ENCODE assay signal across 2 cellular contexts in the genomic region with DNA sequence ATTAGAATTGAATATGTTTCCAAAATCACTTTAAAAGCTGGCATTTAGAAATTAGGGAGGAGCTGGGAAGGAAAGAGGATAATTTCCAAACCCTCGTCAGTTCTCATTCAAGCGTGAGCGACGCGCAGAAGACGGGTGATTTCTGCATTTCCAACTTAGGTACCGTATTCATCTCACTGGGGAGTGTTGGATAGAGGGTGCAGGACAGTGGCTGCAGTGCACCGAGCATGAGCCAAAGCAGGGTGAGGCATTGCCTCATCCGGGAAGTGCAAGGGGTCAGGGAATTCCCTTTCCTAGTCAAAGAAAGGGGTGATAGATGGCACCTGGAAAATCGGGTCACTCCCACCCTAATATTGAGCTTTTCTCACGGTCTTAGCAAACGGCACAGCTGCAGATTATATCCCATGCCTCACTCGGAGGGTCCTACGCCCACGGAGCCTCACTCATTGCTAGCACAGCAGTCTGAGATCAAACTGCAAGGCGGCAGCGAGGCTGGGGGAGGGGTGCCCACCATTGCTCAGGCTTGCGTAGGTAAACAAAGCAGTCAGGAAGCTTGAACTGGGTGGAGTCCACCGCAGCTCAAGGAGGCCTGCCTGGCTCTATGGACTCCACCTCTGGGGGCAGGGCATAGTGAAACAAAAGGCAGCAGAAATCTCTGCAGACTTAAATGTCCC.
A peak's percentile ranks its signal among the peaks of the same experiment; 100 is the strongest.
TF ChIP-seq lines count a peak whose summit lies in the region.
"Not testable (repeated sequence)": the region's sequence is repeated elsewhere in the genome, so short reads cannot be mapped to it uniquely, and the experiment has no call there.

No MANE protein-coding gene starts in this region.

TF ChIP-seq in H1, 55 proteins besides CTCF, POLR2A, EP300 and RAD21:
- TF ChIP-seq RBBP5 (IDR thresholded peaks at IDR 0.05; ENCODE audit: borderline replicate concordance, low read depth, low read length) (peak; percentile 86; the same call in 1 of the 2 replicates), ASH2L (IDR thresholded peaks at IDR 0.05; ENCODE audit: low read length) (peak; percentile 53), SP1 (IDR thresholded peaks at IDR 0.05; ENCODE audit: low read depth, low read length) (0 out of 2 replicates have a peak, but pooled peaks have one; percentile 10), YY1 (IDR thresholded peaks at IDR 0.05; ENCODE audit: low read depth, low read length) (peak; percentile 54; the same call in 1 of the 2 replicates)
- TF ChIP-seq, protein P1, sequence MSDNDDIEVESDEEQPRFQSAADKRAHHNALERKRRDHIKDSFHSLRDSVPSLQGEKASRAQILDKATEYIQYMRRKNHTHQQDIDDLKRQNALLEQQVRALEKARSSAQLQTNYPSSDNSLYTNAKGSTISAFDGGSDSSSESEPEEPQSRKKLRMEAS (IDR thresholded peaks at IDR 0.05): peak; percentile 55

TF ChIP-seq in HepG2, 621 proteins besides CTCF, POLR2A, EP300 and RAD21:
- peak; percentile 41; the same call in 1 of the 2 replicates for TF ChIP-seq HOXA3 (CRISPR knock-in tag; IDR thresholded peaks at IDR 0.05)
- TF ChIP-seq, protein P2, sequence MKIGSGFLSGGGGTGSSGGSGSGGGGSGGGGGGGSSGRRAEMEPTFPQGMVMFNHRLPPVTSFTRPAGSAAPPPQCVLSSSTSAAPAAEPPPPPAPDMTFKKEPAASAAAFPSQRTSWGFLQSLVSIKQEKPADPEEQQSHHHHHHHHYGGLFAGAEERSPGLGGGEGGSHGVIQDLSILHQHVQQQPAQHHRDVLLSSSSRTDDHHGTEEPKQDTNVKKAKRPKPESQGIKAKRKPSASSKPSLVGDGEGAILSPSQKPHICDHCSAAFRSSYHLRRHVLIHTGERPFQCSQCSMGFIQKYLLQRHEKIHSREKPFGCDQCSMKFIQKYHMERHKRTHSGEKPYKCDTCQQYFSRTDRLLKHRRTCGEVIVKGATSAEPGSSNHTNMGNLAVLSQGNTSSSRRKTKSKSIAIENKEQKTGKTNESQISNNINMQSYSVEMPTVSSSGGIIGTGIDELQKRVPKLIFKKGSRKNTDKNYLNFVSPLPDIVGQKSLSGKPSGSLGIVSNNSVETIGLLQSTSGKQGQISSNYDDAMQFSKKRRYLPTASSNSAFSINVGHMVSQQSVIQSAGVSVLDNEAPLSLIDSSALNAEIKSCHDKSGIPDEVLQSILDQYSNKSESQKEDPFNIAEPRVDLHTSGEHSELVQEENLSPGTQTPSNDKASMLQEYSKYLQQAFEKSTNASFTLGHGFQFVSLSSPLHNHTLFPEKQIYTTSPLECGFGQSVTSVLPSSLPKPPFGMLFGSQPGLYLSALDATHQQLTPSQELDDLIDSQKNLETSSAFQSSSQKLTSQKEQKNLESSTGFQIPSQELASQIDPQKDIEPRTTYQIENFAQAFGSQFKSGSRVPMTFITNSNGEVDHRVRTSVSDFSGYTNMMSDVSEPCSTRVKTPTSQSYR (CRISPR knock-in tag; IDR thresholded peaks at IDR 0.05; ENCODE audit: borderline replicate concordance): peak; percentile 90
- not testable (repeated sequence) for TF ChIP-seq SOX13, FOXA1 (IDR thresholded peaks at IDR 0.05)
- TF ChIP-seq SOX13 (CRISPR knock-in tag; conservative IDR thresholded peaks at IDR 0.05 in 1 of 2, IDR thresholded peaks at IDR 0.05 in 1 of 2): 0 out of 4 replicates have a peak, but pooled peaks of 1 of the 2 experiments have one; percentile 8
- TF ChIP-seq, protein P3, sequence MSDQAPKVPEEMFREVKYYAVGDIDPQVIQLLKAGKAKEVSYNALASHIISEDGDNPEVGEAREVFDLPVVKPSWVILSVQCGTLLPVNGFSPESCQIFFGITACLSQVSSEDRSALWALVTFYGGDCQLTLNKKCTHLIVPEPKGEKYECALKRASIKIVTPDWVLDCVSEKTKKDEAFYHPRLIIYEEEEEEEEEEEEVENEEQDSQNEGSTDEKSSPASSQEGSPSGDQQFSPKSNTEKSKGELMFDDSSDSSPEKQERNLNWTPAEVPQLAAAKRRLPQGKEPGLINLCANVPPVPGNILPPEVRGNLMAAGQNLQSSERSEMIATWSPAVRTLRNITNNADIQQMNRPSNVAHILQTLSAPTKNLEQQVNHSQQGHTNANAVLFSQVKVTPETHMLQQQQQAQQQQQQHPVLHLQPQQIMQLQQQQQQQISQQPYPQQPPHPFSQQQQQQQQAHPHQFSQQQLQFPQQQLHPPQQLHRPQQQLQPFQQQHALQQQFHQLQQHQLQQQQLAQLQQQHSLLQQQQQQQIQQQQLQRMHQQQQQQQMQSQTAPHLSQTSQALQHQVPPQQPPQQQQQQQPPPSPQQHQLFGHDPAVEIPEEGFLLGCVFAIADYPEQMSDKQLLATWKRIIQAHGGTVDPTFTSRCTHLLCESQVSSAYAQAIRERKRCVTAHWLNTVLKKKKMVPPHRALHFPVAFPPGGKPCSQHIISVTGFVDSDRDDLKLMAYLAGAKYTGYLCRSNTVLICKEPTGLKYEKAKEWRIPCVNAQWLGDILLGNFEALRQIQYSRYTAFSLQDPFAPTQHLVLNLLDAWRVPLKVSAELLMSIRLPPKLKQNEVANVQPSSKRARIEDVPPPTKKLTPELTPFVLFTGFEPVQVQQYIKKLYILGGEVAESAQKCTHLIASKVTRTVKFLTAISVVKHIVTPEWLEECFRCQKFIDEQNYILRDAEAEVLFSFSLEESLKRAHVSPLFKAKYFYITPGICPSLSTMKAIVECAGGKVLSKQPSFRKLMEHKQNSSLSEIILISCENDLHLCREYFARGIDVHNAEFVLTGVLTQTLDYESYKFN (CRISPR knock-in tag; conservative IDR thresholded peaks at IDR 0.05): peak; percentile 45; the same call in 1 of the 2 replicates
- TF ChIP-seq, protein P4, sequence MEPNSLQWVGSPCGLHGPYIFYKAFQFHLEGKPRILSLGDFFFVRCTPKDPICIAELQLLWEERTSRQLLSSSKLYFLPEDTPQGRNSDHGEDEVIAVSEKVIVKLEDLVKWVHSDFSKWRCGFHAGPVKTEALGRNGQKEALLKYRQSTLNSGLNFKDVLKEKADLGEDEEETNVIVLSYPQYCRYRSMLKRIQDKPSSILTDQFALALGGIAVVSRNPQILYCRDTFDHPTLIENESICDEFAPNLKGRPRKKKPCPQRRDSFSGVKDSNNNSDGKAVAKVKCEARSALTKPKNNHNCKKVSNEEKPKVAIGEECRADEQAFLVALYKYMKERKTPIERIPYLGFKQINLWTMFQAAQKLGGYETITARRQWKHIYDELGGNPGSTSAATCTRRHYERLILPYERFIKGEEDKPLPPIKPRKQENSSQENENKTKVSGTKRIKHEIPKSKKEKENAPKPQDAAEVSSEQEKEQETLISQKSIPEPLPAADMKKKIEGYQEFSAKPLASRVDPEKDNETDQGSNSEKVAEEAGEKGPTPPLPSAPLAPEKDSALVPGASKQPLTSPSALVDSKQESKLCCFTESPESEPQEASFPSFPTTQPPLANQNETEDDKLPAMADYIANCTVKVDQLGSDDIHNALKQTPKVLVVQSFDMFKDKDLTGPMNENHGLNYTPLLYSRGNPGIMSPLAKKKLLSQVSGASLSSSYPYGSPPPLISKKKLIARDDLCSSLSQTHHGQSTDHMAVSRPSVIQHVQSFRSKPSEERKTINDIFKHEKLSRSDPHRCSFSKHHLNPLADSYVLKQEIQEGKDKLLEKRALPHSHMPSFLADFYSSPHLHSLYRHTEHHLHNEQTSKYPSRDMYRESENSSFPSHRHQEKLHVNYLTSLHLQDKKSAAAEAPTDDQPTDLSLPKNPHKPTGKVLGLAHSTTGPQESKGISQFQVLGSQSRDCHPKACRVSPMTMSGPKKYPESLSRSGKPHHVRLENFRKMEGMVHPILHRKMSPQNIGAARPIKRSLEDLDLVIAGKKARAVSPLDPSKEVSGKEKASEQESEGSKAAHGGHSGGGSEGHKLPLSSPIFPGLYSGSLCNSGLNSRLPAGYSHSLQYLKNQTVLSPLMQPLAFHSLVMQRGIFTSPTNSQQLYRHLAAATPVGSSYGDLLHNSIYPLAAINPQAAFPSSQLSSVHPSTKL (CRISPR knock-in tag; IDR thresholded peaks at IDR 0.05): peak; percentile 32; the same call in 1 of the 2 replicates
- peak; percentile 76 for TF ChIP-seq FOXA1 (CRISPR knock-in tag; IDR thresholded peaks at IDR 0.05)
- TF ChIP-seq FOXA3 (CRISPR knock-in tag; IDR thresholded peaks at IDR 0.05): peak; percentile 52; the same call in 1 of the 2 replicates
- 0 out of 2 replicates have a peak, but pooled peaks have one; percentile 16 for TF ChIP-seq SP5 (CRISPR knock-in tag; IDR thresholded peaks at IDR 0.05; ENCODE audit: borderline replicate concordance, low read depth)
